12 cellular contexts compared by ENCODE assay signal in the genomic region with DNA sequence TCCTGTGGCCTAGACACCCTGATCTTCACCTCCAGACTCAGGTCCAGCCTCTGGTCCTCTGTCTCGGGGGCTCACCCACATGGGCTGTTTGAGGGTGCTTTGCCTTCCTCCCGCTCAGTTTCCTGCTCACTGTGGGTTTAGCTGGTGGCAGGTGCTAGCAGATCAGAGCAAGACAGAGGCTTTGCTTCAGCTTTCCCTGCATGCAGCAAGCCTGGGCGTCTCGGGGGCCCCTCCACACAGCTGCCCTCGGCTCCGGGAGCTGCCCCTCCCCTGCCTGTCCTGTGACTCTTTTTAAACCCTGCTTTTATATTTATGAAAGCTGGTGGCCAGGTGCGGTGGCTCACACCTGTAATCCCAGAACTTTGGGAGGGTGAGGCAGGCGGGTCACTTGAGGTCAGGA.
"Had no signal": no experiment of that assay in that cellular context is flagged by ENCODE, and none has a peak within 500 bp of the region (broad histone marks: within the 10 kb centered on the region; RNA-seq: fewer than 3 reads in every experiment).

No MANE protein-coding gene starts in this region.

- H3K27me3 ChIP-seq: cardiac muscle cell, colonic mucosa, neural progenitor cell, pancreas, thyroid gland, uterus had no signal

- H3K4me3 ChIP-seq: cardiac muscle cell, colonic mucosa, neural progenitor cell, pancreas, skin epidermis, thyroid gland, uterus had no signal

- H3K9me3 ChIP-seq: colonic mucosa, pancreas, thyroid gland, uterus had no signal

- H3K27me3 Mint-ChIP-seq: activated naive CD8-positive, alpha-beta T cell treated with anti-CD3 and anti-CD28 coated beads, Interleukin-2, amount 50 U/mL, for 24 hours had no signal

- H2AFZ ChIP-seq: neural progenitor cell had no signal

- H3K4me3 Mint-ChIP-seq: activated naive CD8-positive, alpha-beta T cell treated with anti-CD3 and anti-CD28 coated beads, Interleukin-2, amount 50 U/mL, for 24 hours; activated T-cell treated with anti-CD3 and anti-CD28 coated beads, Interleukin-2, amount 50 U/mL, for 4 hours; neural progenitor cell; T-helper 2 cell treated with Interferon-gamma antibody and Interleukin-4, amounts not matched to agents 5 μg/mL and 100 μg/mL, for 36 hours had no signal

- H3K9me3 Mint-ChIP-seq: activated naive CD8-positive, alpha-beta T cell treated with anti-CD3 and anti-CD28 coated beads, Interleukin-2, amount 50 U/mL, for 24 hours; activated T-cell treated with anti-CD3 and anti-CD28 coated beads, Interleukin-2, amount 50 U/mL, for 4 hours; neural progenitor cell; T-helper 2 cell treated with Interferon-gamma antibody and Interleukin-4, amounts not matched to agents 5 μg/mL and 100 μg/mL, for 36 hours had no signal

- H3K27ac Mint-ChIP-seq: activated naive CD8-positive, alpha-beta T cell treated with anti-CD3 and anti-CD28 coated beads, Interleukin-2, amount 50 U/mL, for 24 hours; T-helper 2 cell treated with Interferon-gamma antibody and Interleukin-4, amounts not matched to agents 5 μg/mL and 100 μg/mL, for 36 hours had no signal

- H3K27ac ChIP-seq: cardiac muscle cell, colonic mucosa, neural progenitor cell, pancreas, skin epidermis, thyroid gland, uterus had no signal

- H3K4me2 ChIP-seq: neural progenitor cell had no signal

- ATAC-seq: activated CD4-positive, CD25-positive, alpha-beta regulatory T cell treated with anti-CD3 and anti-CD28 coated beads, Interleukin-2, amount 50 U/mL, for 24 hours; activated naive CD8-positive, alpha-beta T cell treated with anti-CD3 and anti-CD28 coated beads, Interleukin-2, amount 50 U/mL, for 24 hours; activated T-cell treated with anti-CD3 and anti-CD28 coated beads, Interleukin-2, amount 50 U/mL, for 4 hours; pancreas had no signal

- H3K9ac ChIP-seq: neural progenitor cell had no signal

- DNase-seq: activated naive CD8-positive, alpha-beta T cell treated with anti-CD3 and anti-CD28 coated beads, Interleukin-2, amount 50 U/mL, for 24 hours; activated T-cell treated with anti-CD3 and anti-CD28 coated beads, Interleukin-2, amount 50 U/mL, for 4 hours; colonic mucosa; foreskin melanocyte; thyroid gland; uterus had no signal

- H3K36me3 ChIP-seq: cardiac muscle cell, colonic mucosa, neural progenitor cell, pancreas, thyroid gland, uterus had no signal

- H3K4me1 ChIP-seq: colonic mucosa, pancreas, thyroid gland, uterus had no signal

- H3K36me3 Mint-ChIP-seq: neural progenitor cell had no signal
